8 cellular contexts compared by ENCODE assay signal in the genomic region with DNA sequence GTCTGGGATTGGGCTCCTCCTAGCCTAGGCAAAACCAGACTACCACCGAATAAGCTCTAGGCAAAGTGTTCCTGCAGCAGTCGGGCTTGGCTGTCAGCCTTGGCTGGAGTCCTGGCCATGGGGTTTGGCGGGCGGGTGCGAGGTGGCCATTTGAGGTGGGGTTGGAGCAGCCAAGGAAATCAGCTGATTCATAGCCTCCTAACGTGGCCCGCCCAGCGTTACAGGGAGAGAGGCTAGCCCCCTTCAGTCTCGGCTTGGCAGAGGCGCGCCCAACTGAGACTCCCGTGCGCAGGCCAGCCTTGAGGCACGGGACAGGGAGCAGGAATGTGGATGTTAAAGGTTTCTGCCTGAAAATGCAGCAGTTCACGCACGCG. TPM values are rescaled to one million over a fixed set of nuclear protein-coding genes. Genes with fewer than 3 reads are reported as not detected.
DNase-seq lines count a peak whose midpoint lies in the region; ATAC-seq and TF ChIP-seq lines count a peak whose summit lies in the region.

No MANE protein-coding gene starts in this region.

- H3K36me3 Mint-ChIP-seq in activated CD8-positive, alpha-beta T cell treated with anti-CD3 and anti-CD28 coated beads for 36 hours (ENCODE audit: low read depth), result peaks cover 1% of the 10 kb centered on the region

- peaks cover 84% of the 10 kb centered on the region for H3K27me3 ChIP-seq in HUES48 (ENCODE audit: control insufficient read depth, insufficient read depth, low read length)
- H3K27me3 ChIP-seq in left lung, result peaks cover 0 to 66% of the 10 kb centered on the region in 2 donors
- H3K27me3 ChIP-seq in testis, result no peaks in the 10 kb centered on the region

- H3K27ac ChIP-seq in HUES48 (ENCODE audit: low read depth, low read length) (no peak overlapping the region), left lung (peak overlapping the region; percentile 69 to 93), testis (peak overlapping the region; percentile 88 to 93)

- H3K9me3 Mint-ChIP-seq in activated CD8-positive, alpha-beta T cell treated with anti-CD3 and anti-CD28 coated beads for 36 hours, result no peaks in the 10 kb centered on the region

- POLR2A ChIA-PET in GM10248 (lab: Yijun Ruan, JAX), result no interaction called here
- POLR2A ChIA-PET in activated CD8-positive, alpha-beta T cell treated with anti-CD3 and anti-CD28 coated beads for 36 hours (lab: Charles Lee), result interaction anchor here (1.1 kb wide), 1 partner anchor 15 kb away, joined by 3 read pairs; no protein-coding TSS in a partner anchor

- intact Hi-C loops in left lung (cut with DNase I), result loop anchor here in 1 of 2 donors (5.0 kb wide), 1 partner anchor 239 kb away; no protein-coding TSS in a partner anchor
- intact Hi-C loops in testis (cut with DNase I; ENCODE audit: low total_unique reads), result loop anchor here (2.0 kb wide), 1 partner anchor 194 kb away; no protein-coding TSS in a partner anchor
- intact Hi-C loops in activated CD8-positive, alpha-beta T cell treated with anti-CD3 and anti-CD28 coated beads for 36 hours (cut with micrococcal nuclease), result no loop called here

- CTCF ChIA-PET in GM10248 (lab: Yijun Ruan, JAX), result interaction anchor here (1.1 to 2.4 kb wide), 3 partner anchors 9 to 240 kb away, joined by 3 to 10 read pairs (median 6); no protein-coding TSS in a partner anchor
- CTCF ChIA-PET in activated CD8-positive, alpha-beta T cell treated with anti-CD3 and anti-CD28 coated beads for 36 hours (lab: Charles Lee), result interaction anchor here (5.1 kb wide), 1 partner anchor 239 kb away, joined by 34 read pairs; no protein-coding TSS in a partner anchor

- peak; percentile 18 for ATAC-seq in left lung
- no peak for ATAC-seq in HG03432 (IDR thresholded peaks at IDR 0.05; ENCODE audit: unreplicated experiment)
- ATAC-seq in activated CD8-positive, alpha-beta T cell treated with anti-CD3 and anti-CD28 coated beads for 36 hours, result no peak

- no peak for TF ChIP-seq CTCF in left lung (IDR thresholded peaks at IDR 0.05)
- no peak for TF ChIP-seq CTCF in testis (IDR thresholded peaks at IDR 0.05)
- TF ChIP-seq CTCF in GM10248 (IDR thresholded peaks at IDR 0.05; ENCODE audit: control extremely low read depth, extremely low read depth, low read depth, missing control alignments), result no peak
- TF ChIP-seq CTCF in activated CD8-positive, alpha-beta T cell treated with anti-CD3 and anti-CD28 coated beads for 36 hours (IDR thresholded peaks at IDR 0.05), result no peak

- no peak overlapping the region for H3K27ac Mint-ChIP-seq in activated CD8-positive, alpha-beta T cell treated with anti-CD3 and anti-CD28 coated beads for 36 hours

- peaks cover 16% of the 10 kb centered on the region; the same call in 1 of the 2 replicates for H3K4me1 ChIP-seq in HUES48 (ENCODE audit: control insufficient read depth, insufficient read depth, low read length)
- H3K4me1 ChIP-seq in left lung, result peaks cover 0 to 46% of the 10 kb centered on the region in 2 donors
- peaks cover 21% of the 10 kb centered on the region for H3K4me1 ChIP-seq in testis

- H3K9me3 ChIP-seq in HUES48 (ENCODE audit: control insufficient read depth, insufficient read depth, low read length) (no peaks in the 10 kb centered on the region), left lung (no peaks in the 10 kb centered on the region), testis (no peaks in the 10 kb centered on the region)

- H3K4me3 Mint-ChIP-seq in activated CD8-positive, alpha-beta T cell treated with anti-CD3 and anti-CD28 coated beads for 36 hours, result no peak overlapping the region

- 0 to 2% methylated on average over 15 to 17 of the region's 17 CpGs for WGBS in testis, 2 donors

- H3K36me3 ChIP-seq in HUES48 (ENCODE audit: control insufficient read depth, insufficient read depth, low read length) (no peaks in the 10 kb centered on the region), left lung (peaks cover 0 to 5% of the 10 kb centered on the region in 2 donors), testis (ENCODE audit: low read depth, missing control alignments) (no peaks in the 10 kb centered on the region)

- no peak overlapping the region for H3K9ac ChIP-seq in HUES48 (ENCODE audit: low read depth, low read length)

- peak; percentile 69 for DNase-seq in dermis blood vessel endothelial cell
- peak in 1 of 2 donors; percentile 78 for DNase-seq in left lung
- DNase-seq in testis, result peak; percentile 85
- no peak for DNase-seq in HPDE6-E6E7 (ENCODE audit: extremely low spot score)
- no peak for DNase-seq in GM10248 (ENCODE audit: extremely low spot score)
- DNase-seq in activated CD8-positive, alpha-beta T cell treated with anti-CD3 and anti-CD28 coated beads for 36 hours, result no peak

- no peak for TF ChIP-seq POLR2A in testis (IDR thresholded peaks at IDR 0.05)

- H3K4me1 Mint-ChIP-seq in activated CD8-positive, alpha-beta T cell treated with anti-CD3 and anti-CD28 coated beads for 36 hours (ENCODE audit: low read depth), result peaks cover 9% of the 10 kb centered on the region

- H3K27me3 Mint-ChIP-seq in activated CD8-positive, alpha-beta T cell treated with anti-CD3 and anti-CD28 coated beads for 36 hours, result peaks cover 76% of the 10 kb centered on the region

- peak overlapping the region; percentile 72 for H3K4me3 ChIP-seq in HUES48 (ENCODE audit: low read depth, low read length)
- peak overlapping the region; percentile 44 to 47 for H3K4me3 ChIP-seq in left lung
- peak overlapping the region; percentile 70 to 80 for H3K4me3 ChIP-seq in testis

RNA-seq across cellular contexts. Expression of a gene that starts 1.9 kb away (rescaled TPM):
- total RNA-seq in dermis blood vessel endothelial cell (23.3 and 32.2 TPM in 2 replicates), left lung (100 to 1,000 TPM; 109 to 165 TPM), testis (10 to 100 TPM; 31.1 to 49.2 TPM)
- polyA plus RNA-seq in testis (ENCODE audit: insufficient read depth, low read depth, low replicate concordance), result 70.0 TPM
- total RNA-seq in activated CD8-positive, alpha-beta T cell treated with anti-CD3 and anti-CD28 coated beads for 36 hours, result under 1 TPM in 1 of 2 experiments, not detected in 1; 0.20 TPM

Comparison
In these comparisons a context has a peak if more than half of its experiments do, and no peak if none do; other contexts are left out.
1. DNase-seq: peak in dermis blood vessel endothelial cell (single experiment) and testis (single experiment); none in HPDE6-E6E7 (single experiment), GM10248 (single experiment) and activated CD8-positive, alpha-beta T cell treated with anti-CD3 and anti-CD28 coated beads for 36 hours (single experiment).
2. RNA of a gene that starts 1.9 kb away (total RNA-seq): 109 to 165 TPM in left lung, 31.1 to 49.2 TPM in testis and 23.3 to 32.2 TPM in dermis blood vessel endothelial cell; 0.20 TPM in activated CD8-positive, alpha-beta T cell treated with anti-CD3 and anti-CD28 coated beads for 36 hours; every median in the first group is over 10 times any median in the second.
3. Peak in every context shown above with its lines, with median percentiles within 50 percentile points of each other: H3K4me3 ChIP-seq.